Comparison of ENCODE assay signal across 1 cellular context in the genomic region with DNA sequence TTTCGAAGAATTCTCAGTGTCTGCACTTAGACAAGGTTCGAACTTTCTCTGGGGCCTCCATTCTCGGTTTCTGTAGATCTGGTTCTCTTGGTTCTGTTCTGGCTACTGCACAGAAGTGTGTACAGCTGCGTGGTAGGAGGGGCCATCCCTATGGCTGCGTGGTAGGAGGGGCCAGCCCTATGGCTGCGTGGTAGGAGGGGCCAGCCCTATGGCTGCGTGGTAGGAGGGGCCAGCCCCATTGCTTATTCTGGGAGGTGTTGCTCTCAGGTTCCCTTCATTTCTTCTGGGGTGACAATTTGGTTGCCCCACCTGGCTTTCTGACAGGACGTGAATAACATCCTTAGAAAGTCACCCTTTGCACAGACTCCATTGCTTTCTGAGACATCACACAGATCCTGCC.
TF ChIP-seq lines count a peak whose summit lies in the region.

No MANE protein-coding gene starts in this region.

TF ChIP-seq in HepG2, 621 proteins besides CTCF, POLR2A, EP300 and RAD21 (continued from another document):
- TF ChIP-seq, protein P1, sequence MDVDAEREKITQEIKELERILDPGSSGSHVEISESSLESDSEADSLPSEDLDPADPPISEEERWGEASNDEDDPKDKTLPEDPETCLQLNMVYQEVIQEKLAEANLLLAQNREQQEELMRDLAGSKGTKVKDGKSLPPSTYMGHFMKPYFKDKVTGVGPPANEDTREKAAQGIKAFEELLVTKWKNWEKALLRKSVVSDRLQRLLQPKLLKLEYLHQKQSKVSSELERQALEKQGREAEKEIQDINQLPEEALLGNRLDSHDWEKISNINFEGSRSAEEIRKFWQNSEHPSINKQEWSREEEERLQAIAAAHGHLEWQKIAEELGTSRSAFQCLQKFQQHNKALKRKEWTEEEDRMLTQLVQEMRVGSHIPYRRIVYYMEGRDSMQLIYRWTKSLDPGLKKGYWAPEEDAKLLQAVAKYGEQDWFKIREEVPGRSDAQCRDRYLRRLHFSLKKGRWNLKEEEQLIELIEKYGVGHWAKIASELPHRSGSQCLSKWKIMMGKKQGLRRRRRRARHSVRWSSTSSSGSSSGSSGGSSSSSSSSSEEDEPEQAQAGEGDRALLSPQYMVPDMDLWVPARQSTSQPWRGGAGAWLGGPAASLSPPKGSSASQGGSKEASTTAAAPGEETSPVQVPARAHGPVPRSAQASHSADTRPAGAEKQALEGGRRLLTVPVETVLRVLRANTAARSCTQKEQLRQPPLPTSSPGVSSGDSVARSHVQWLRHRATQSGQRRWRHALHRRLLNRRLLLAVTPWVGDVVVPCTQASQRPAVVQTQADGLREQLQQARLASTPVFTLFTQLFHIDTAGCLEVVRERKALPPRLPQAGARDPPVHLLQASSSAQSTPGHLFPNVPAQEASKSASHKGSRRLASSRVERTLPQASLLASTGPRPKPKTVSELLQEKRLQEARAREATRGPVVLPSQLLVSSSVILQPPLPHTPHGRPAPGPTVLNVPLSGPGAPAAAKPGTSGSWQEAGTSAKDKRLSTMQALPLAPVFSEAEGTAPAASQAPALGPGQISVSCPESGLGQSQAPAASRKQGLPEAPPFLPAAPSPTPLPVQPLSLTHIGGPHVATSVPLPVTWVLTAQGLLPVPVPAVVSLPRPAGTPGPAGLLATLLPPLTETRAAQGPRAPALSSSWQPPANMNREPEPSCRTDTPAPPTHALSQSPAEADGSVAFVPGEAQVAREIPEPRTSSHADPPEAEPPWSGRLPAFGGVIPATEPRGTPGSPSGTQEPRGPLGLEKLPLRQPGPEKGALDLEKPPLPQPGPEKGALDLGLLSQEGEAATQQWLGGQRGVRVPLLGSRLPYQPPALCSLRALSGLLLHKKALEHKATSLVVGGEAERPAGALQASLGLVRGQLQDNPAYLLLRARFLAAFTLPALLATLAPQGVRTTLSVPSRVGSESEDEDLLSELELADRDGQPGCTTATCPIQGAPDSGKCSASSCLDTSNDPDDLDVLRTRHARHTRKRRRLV (CRISPR knock-in tag; IDR thresholded peaks at IDR 0.05) = no peak
- TF ChIP-seq GTF3A (CRISPR knock-in tag; conservative IDR thresholded peaks at IDR 0.05) (no peak), ZNF280B (CRISPR knock-in tag; IDR thresholded peaks at IDR 0.05; ENCODE audit: borderline replicate concordance) (no peak), RORA (CRISPR knock-in tag; IDR thresholded peaks at IDR 0.05) (no peak), RFXAP (CRISPR knock-in tag; IDR thresholded peaks at IDR 0.05; ENCODE audit: borderline replicate concordance) (no peak), TFDP1 (CRISPR knock-in tag; IDR thresholded peaks at IDR 0.05; ENCODE audit: borderline replicate concordance) (no peak), RARA (CRISPR knock-in tag; IDR thresholded peaks at IDR 0.05) (no peak), CBX2 (IDR thresholded peaks at IDR 0.05; ENCODE audit: low read depth, low read length) (no peak), CBX2 (CRISPR knock-in tag; IDR thresholded peaks at IDR 0.05; ENCODE audit: low read depth) (no peak), ZNF276 (CRISPR knock-in tag; IDR thresholded peaks at IDR 0.05; ENCODE audit: low read depth) (no peak), ATM (IDR thresholded peaks at IDR 0.05; ENCODE audit: borderline replicate concordance) (no peak), TEAD3 (CRISPR knock-in tag; optimal IDR thresholded peaks at IDR 0.05; ENCODE audit: borderline replicate concordance) (no peak), ATAD3A (CRISPR knock-in tag; IDR thresholded peaks at IDR 0.05) (no peak)
TF ChIP-seq in HepG2: peak in this region for 0.
